In the genomic region with DNA sequence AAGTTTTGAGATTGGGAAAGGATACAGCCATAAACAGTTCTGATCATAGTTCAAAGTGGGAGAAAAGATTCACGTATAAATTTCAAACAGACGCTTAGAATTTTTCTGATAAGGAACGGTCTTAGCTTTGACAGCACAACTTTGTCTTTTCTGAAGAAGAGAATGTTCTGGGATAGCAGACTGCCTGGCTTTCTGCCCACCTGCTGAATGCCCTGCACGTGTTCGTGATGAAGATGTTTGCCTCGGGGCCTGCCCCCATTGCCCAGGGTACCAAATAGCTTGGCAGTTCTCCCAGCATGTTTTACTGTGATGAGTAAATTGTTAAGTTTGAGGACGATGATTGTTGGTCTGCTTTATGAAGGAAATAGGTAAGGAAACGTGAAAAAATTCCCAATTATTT, we compare ENCODE assay signal across 12 cellular contexts. TPM values are rescaled to one million over a fixed set of nuclear protein-coding genes. Genes with fewer than 3 reads are reported as not detected.
DNase-seq lines count a peak whose midpoint lies in the region; ATAC-seq and TF ChIP-seq lines count a peak whose summit lies in the region.
"Had no signal": no experiment of that assay in that cellular context is flagged by ENCODE, and none has a peak within 500 bp of the region (broad histone marks: within the 10 kb centered on the region; RNA-seq: fewer than 3 reads in every experiment).

No MANE protein-coding gene starts in this region.

- H3K79me2 ChIP-seq in GM23248 (ENCODE audit: insufficient read depth), result peaks cover 95% of the 10 kb centered on the region
- peaks cover 68% of the 10 kb centered on the region for H3K79me2 ChIP-seq in smooth muscle cell (ENCODE audit: low read depth)

- peak overlapping the region; percentile 2; the same call in 1 of the 2 replicates for H2AFZ ChIP-seq in GM23248
- H2AFZ ChIP-seq in smooth muscle cell (ENCODE audit: low read depth), result no peak overlapping the region

- H4K20me1 ChIP-seq in GM23248 (ENCODE audit: insufficient read depth) (no peaks in the 10 kb centered on the region), smooth muscle cell (ENCODE audit: low read depth) (peaks cover 12% of the 10 kb centered on the region)

- H3K27me3 ChIP-seq in GM23248 (replicated peaks; ENCODE audit: insufficient read depth) (no peaks in the 10 kb centered on the region), skeletal muscle satellite cell (ENCODE audit: control insufficient read depth, insufficient read depth, low read length) (no peaks in the 10 kb centered on the region), smooth muscle cell (ENCODE audit: low read depth) (no peaks in the 10 kb centered on the region)
- H3K27me3 ChIP-seq: foreskin keratinocyte had no signal

- H3K4me3 ChIP-seq in GM23248, result peak overlapping the region; percentile 9; the same call in 1 of the 2 replicates
- H3K4me3 ChIP-seq in skeletal muscle satellite cell (ENCODE audit: low read length), result no peak overlapping the region
- H3K4me3 ChIP-seq in smooth muscle cell, result no peak overlapping the region

- H3K27ac ChIP-seq in GM23248, result peak overlapping the region; percentile 47
- no peak overlapping the region for H3K27ac ChIP-seq in smooth muscle cell (ENCODE audit: low read depth)
- H3K27ac ChIP-seq: foreskin keratinocyte had no signal

- H3K36me3 ChIP-seq in GM23248 (ENCODE audit: low read depth) (peaks cover 18% of the 10 kb centered on the region; the same call in 1 of the 2 replicates), skeletal muscle satellite cell (ENCODE audit: insufficient read depth, low read length) (peaks cover 29% of the 10 kb centered on the region), smooth muscle cell (ENCODE audit: low read depth) (no peaks in the 10 kb centered on the region)

- intact Hi-C loops in left cardiac atrium (cut with DNase I), result no loop called here

- DNase-seq in GM23248, result peak; percentile 86
- DNase-seq in T1000 (lab: John Stamatoyannopoulos, UW), result peak; percentile 77
- DNase-seq in left cardiac atrium, result peak; percentile 73
- no peak for DNase-seq in smooth muscle cell (lab: John Stamatoyannopoulos, UW; ENCODE audit: unreplicated experiment)
- DNase-seq: activated naive CD8-positive, alpha-beta T cell treated with anti-CD3 and anti-CD28 coated beads for 36 hours; KG1; natural killer cell had no signal

- no peak for TF ChIP-seq CTCF in smooth muscle cell (IDR thresholded peaks at IDR 0.05; ENCODE audit: borderline replicate concordance, insufficient read depth, poor library complexity, severe bottlenecking)

- H3F3A ChIP-seq in GM23248 (ENCODE audit: insufficient read depth), result peaks cover 26% of the 10 kb centered on the region
- H3F3A ChIP-seq in smooth muscle cell (ENCODE audit: low read depth), result no peaks in the 10 kb centered on the region

- no peaks in the 10 kb centered on the region for H3K9me2 ChIP-seq in GM23248 (ENCODE audit: insufficient read depth)

- H3K4me2 ChIP-seq in GM23248 (ENCODE audit: unreplicated experiment) (peak overlapping the region; percentile 52), skeletal muscle satellite cell (ENCODE audit: low read length) (peak overlapping the region; percentile 27), smooth muscle cell (no peak overlapping the region)

- H3K4me1 ChIP-seq in GM23248 (ENCODE audit: insufficient read depth) (peaks cover 48% of the 10 kb centered on the region), skeletal muscle satellite cell (ENCODE audit: control insufficient read depth, insufficient read depth, low read length) (peaks cover 31% of the 10 kb centered on the region), smooth muscle cell (ENCODE audit: low read depth) (peaks cover 17% of the 10 kb centered on the region)

- ATAC-seq in left cardiac atrium, result peak in 1 of 2 donors; percentile 26
- no peak for ATAC-seq in HG02623 (IDR thresholded peaks at IDR 0.05; ENCODE audit: unreplicated experiment)
- no peak for ATAC-seq in GM19351 (IDR thresholded peaks at IDR 0.05; ENCODE audit: unreplicated experiment)
- ATAC-seq: foreskin keratinocyte, natural killer cell, WTC11 had no signal

- 0 out of 2 replicates have a peak overlapping the region, but pooled peaks have one; percentile 14 for H3K9ac ChIP-seq in GM23248
- peak overlapping the region; percentile 41 for H3K9ac ChIP-seq in skeletal muscle satellite cell (ENCODE audit: low read depth, low read length)
- H3K9ac ChIP-seq in smooth muscle cell (ENCODE audit: low read depth), result no peak overlapping the region

- no peaks in the 10 kb centered on the region for H3K9me3 ChIP-seq in GM23248 (ENCODE audit: low read depth)
- H3K9me3 ChIP-seq in skeletal muscle satellite cell (replicated peaks; ENCODE audit: low read length), result no peaks in the 10 kb centered on the region
- no peaks in the 10 kb centered on the region for H3K9me3 ChIP-seq in smooth muscle cell (replicated peaks; ENCODE audit: low read depth)

- WGBS in GM23248 (ENCODE audit: low coverage in 1 of 2, low lambda C conversion rate in 2 of 2, missing lambda C conversion rate in 2 of 2), 2 experiments, result 6 to 13% methylated on average over 8 of the region's 8 CpGs
- WGBS in smooth muscle cell (ENCODE audit: low lambda C conversion rate), result 95% methylated on average over 8 of the region's 8 CpGs

- in situ Hi-C loops in GM23248 (cut with MboI), result no loop called here

RNA-seq across cellular contexts. Expression of a gene that starts 4.6 kb away (rescaled TPM):
- total RNA-seq in GM23248 (2014; rRNA removed; shearing (Covaris generic)), result 24.2 and 70.8 TPM in 2 replicates
- 338 and 340 TPM in 2 replicates for polyA plus RNA-seq in GM23248 (2016; fragmentation: Nextera tagmentation; extraction: Ambion mirVana)
- total RNA-seq in left cardiac atrium, result 100 to 1,000 TPM; 198 to 226 TPM
- 118 and 188 TPM in 2 replicates for total RNA-seq in skeletal muscle satellite cell (2012; rRNA removed)
- total RNA-seq in smooth muscle cell, result 94.5 and 142 TPM in 2 replicates
- 192 and 193 TPM in 2 replicates for polyA plus RNA-seq in smooth muscle cell
